3 cellular contexts compared by ENCODE assay signal in genomic region chr19:38884691-38885090, GRCh38. TPM values are rescaled to one million over a fixed set of nuclear protein-coding genes. Genes with fewer than 3 reads are reported as not detected.
"Had no signal": no experiment of that assay in that cellular context is flagged by ENCODE, and none has a peak within 500 bp of the region (broad histone marks: within the 10 kb centered on the region; RNA-seq: fewer than 3 reads in every experiment).

No MANE protein-coding gene starts in this region.

RNA-seq across cellular contexts. Expression of gene CCER2, which starts 27.3 kb away (rescaled TPM):
- total RNA-seq: ascending aorta, foreskin keratinocyte, glomerular endothelial cell had no signal
